ENCODE assay signal across 9 cellular contexts in genomic region chr6:145749632-145750031, GRCh38. TPM values are rescaled to one million over a fixed set of nuclear protein-coding genes. Genes with fewer than 3 reads are reported as not detected.
DNase-seq lines count a peak whose midpoint lies in the region; ATAC-seq, FAIRE-seq and TF ChIP-seq lines count a peak whose summit lies in the region.
"Had no signal": no experiment of that assay in that cellular context is flagged by ENCODE, and none has a peak within 500 bp of the region (broad histone marks: within the 10 kb centered on the region; RNA-seq: fewer than 3 reads in every experiment).

No MANE protein-coding gene starts in this region.

- H3K9ac ChIP-seq in DND-41 (ENCODE audit: low read depth, low read length) = no peak overlapping the region; the same call in 1 of the 2 replicates
- no peak overlapping the region for H3K9ac ChIP-seq in HCT116 (ENCODE audit: low read length)

- POLR2A ChIA-PET in HCT116 (lab: Charles Lee) = interaction anchor here (1.0 kb wide), 1 partner anchor 15 kb away, joined by 4 read pairs; no protein-coding TSS in a partner anchor

- TF ChIP-seq RAD21 in HCT116 (IDR thresholded peaks at IDR 0.05; ENCODE audit: low read depth) = no peak

- H3K36me3 ChIP-seq in DND-41 (ENCODE audit: insufficient read depth, low read length) = no peaks in the 10 kb centered on the region
- no peaks in the 10 kb centered on the region for H3K36me3 ChIP-seq in HCT116 (ENCODE audit: control insufficient read depth in 1 of 2, insufficient read depth in 2 of 2, low read length in 2 of 2)

- no peaks in the 10 kb centered on the region; the same call in 1 of the 2 replicates for H3K9me2 ChIP-seq in HCT116 (ENCODE audit: insufficient read depth)

- RAD21 ChIA-PET in HCT116 (lab: Charles Lee; ENCODE audit: low non-redundant PET in 1 of 2, low total read pairs in 2 of 2, uncharacterized antibody in 2 of 2, unreplicated experiment in 2 of 2) = no interaction called here

- peaks cover 5% of the 10 kb centered on the region for H3K4me1 Mint-ChIP-seq in T-helper 2 cell treated with Interferon-gamma antibody and Interleukin-4, amounts not matched to agents 5 μg/mL and 100 μg/mL, for 36 hours (ENCODE audit: low read depth)
- peaks cover 12% of the 10 kb centered on the region for H3K4me1 Mint-ChIP-seq in activated T-cell treated with anti-CD3 and anti-CD28 coated beads, Interleukin-2, amount 50 U/mL, for 72 hours (ENCODE audit: low read depth)

- H3K4me1 ChIP-seq in DND-41 (ENCODE audit: insufficient read depth, low read length) (peaks cover 16% of the 10 kb centered on the region), HCT116 (ENCODE audit: control insufficient read depth in 1 of 2, insufficient read depth in 2 of 2, low read length in 2 of 2) (peaks cover 6 to 8% of the 10 kb centered on the region in 2 experiments)

- H3K4me3 ChIP-seq in DND-41 (ENCODE audit: low read depth in 1 of 2, low read length in 2 of 2) (no peak overlapping the region), HCT116 (replicated peaks in 1 of 2; ENCODE audit: low read depth in 1 of 2, low read length in 2 of 2) (no peak overlapping the region)

- no peak for TF ChIP-seq POLR2A in HCT116 (IDR thresholded peaks at IDR 0.05; ENCODE audit: borderline replicate concordance, extremely low read depth, insufficient read depth, insufficient read length)

- FAIRE-seq in RCC 7860 (lab: Jason Lieb, UNC) = peak; percentile 30
- FAIRE-seq: GM18507 had no signal

- intact Hi-C loops in HCT116 (cut with micrococcal nuclease) = no loop called here

- no peaks in the 10 kb centered on the region for H3K79me2 ChIP-seq in DND-41 (ENCODE audit: insufficient read depth, low read length)
- no peaks in the 10 kb centered on the region for H3K79me2 ChIP-seq in HCT116 (ENCODE audit: insufficient read depth, low read length)

- peaks cover 6% of the 10 kb centered on the region for H3K9me3 Mint-ChIP-seq in T-helper 2 cell treated with Interferon-gamma antibody and Interleukin-4, amounts not matched to agents 5 μg/mL and 100 μg/mL, for 36 hours
- peaks cover 0 to 6% of the 10 kb centered on the region in 2 donors for H3K9me3 Mint-ChIP-seq in activated T-cell treated with anti-CD3 and anti-CD28 coated beads, Interleukin-2, amount 50 U/mL, for 72 hours

- peak overlapping the region; percentile 24; the same call in 1 of the 2 replicates for H3K27ac ChIP-seq in DND-41 (ENCODE audit: low read length)
- no peak overlapping the region for H3K27ac ChIP-seq in HCT116 (ENCODE audit: low read depth, low read length)

- H2AFZ ChIP-seq in DND-41 (ENCODE audit: low read depth, low read length) (no peak overlapping the region), HCT116 (ENCODE audit: low read depth, low read length, poor library complexity, severe bottlenecking) (peak overlapping the region; percentile 89)

- no peaks in the 10 kb centered on the region for H4K20me1 ChIP-seq in DND-41 (ENCODE audit: insufficient read depth, low read length)
- no peaks in the 10 kb centered on the region for H4K20me1 ChIP-seq in HCT116 (ENCODE audit: insufficient read depth)

- CTCF ChIA-PET in HCT116 (lab: Charles Lee) = no interaction called here

- H3K4me2 ChIP-seq in DND-41 (ENCODE audit: insufficient read depth, low read length) (peak overlapping the region; percentile 47; the same call in 1 of the 2 replicates), HCT116 (ENCODE audit: low read length) (peak overlapping the region; percentile 38)

- BruUV-seq in HCT116 (replicated peaks; lab: Mats Ljungman, UMichigan) = no TSS peak

- ATAC-seq in DND-41 (ENCODE audit: insufficient read depth, low read depth) (peak; percentile 99), HCT116 (peak; percentile 49; the same call in 1 of the 2 replicates), HG03439 (IDR thresholded peaks at IDR 0.05; ENCODE audit: unreplicated experiment) (no peak)
- no peak for ATAC-seq in activated T-cell treated with anti-CD3 and anti-CD28 coated beads, Interleukin-2, amount 50 U/mL, for 72 hours (replicated peaks in 1 of 2)

- H3K36me3 Mint-ChIP-seq in T-helper 2 cell treated with Interferon-gamma antibody and Interleukin-4, amounts not matched to agents 5 μg/mL and 100 μg/mL, for 36 hours (ENCODE audit: low read depth) = no peaks in the 10 kb centered on the region
- no peaks in the 10 kb centered on the region for H3K36me3 Mint-ChIP-seq in activated T-cell treated with anti-CD3 and anti-CD28 coated beads, Interleukin-2, amount 50 U/mL, for 72 hours (ENCODE audit: insufficient read depth in 2 of 2)

- no peaks in the 10 kb centered on the region for H3K27me3 ChIP-seq in DND-41 (ENCODE audit: insufficient read depth, low read length, poor library complexity)
- no peaks in the 10 kb centered on the region for H3K27me3 ChIP-seq in HCT116 (ENCODE audit: insufficient read depth, low read length)

- no peak overlapping the region for H3K4me3 Mint-ChIP-seq in T-helper 2 cell treated with Interferon-gamma antibody and Interleukin-4, amounts not matched to agents 5 μg/mL and 100 μg/mL, for 36 hours
- H3K4me3 Mint-ChIP-seq in activated T-cell treated with anti-CD3 and anti-CD28 coated beads, Interleukin-2, amount 50 U/mL, for 72 hours = no peak overlapping the region

- DNase-seq in DND-41 = peak; percentile 30
- no peak for DNase-seq in HCT116 (ENCODE audit: low read depth, low spot score)
- peak; percentile 57 for DNase-seq in RCC 7860 (ENCODE audit: low spot score)
- DNase-seq in inferior parietal cortex (ENCODE audit: extremely low spot score) = peak; percentile 22
- DNase-seq in T-helper 2 cell treated with Interferon-gamma antibody and Interleukin-4, amounts not matched to agents 5 μg/mL and 100 μg/mL, for 36 hours (ENCODE audit: low spot score) = no peak
- DNase-seq in activated T-cell treated with anti-CD3 and anti-CD28 coated beads, Interleukin-2, amount 50 U/mL, for 72 hours = no peak
- no peak for DNase-seq in activated naive CD4-positive, alpha-beta T cell treated with anti-CD3 and anti-CD28 coated beads, Interleukin-2, amount 50 U/mL, for 16 hours

- TF ChIP-seq CTCF in DND-41 (IDR thresholded peaks at IDR 0.05; ENCODE audit: borderline replicate concordance, extremely low read depth, low read length, poor library complexity, severe bottlenecking) (no peak), HCT116 (IDR thresholded peaks at IDR 0.05 in 2 of 3, conservative IDR thresholded peaks at IDR 0.05 in 1 of 3; ENCODE audit: borderline replicate concordance in 1 of 3, insufficient read depth in 1 of 3, low read depth in 2 of 3, low read length in 2 of 3) (no peak)

- H3K9me3 ChIP-seq in DND-41 (ENCODE audit: insufficient read depth, low read length, severe bottlenecking) (no peaks in the 10 kb centered on the region), HCT116 (ENCODE audit: control insufficient read depth in 1 of 2, insufficient read depth in 1 of 2, low read depth in 1 of 2, low read length in 2 of 2) (no peaks in the 10 kb centered on the region)

- no peaks in the 10 kb centered on the region for H3K27me3 Mint-ChIP-seq in T-helper 2 cell treated with Interferon-gamma antibody and Interleukin-4, amounts not matched to agents 5 μg/mL and 100 μg/mL, for 36 hours (ENCODE audit: low read depth)
- peaks cover 5% of the 10 kb centered on the region for H3K27me3 Mint-ChIP-seq in activated T-cell treated with anti-CD3 and anti-CD28 coated beads, Interleukin-2, amount 50 U/mL, for 72 hours (ENCODE audit: low read depth)

- no peak overlapping the region for H3K27ac Mint-ChIP-seq in T-helper 2 cell treated with Interferon-gamma antibody and Interleukin-4, amounts not matched to agents 5 μg/mL and 100 μg/mL, for 36 hours
- H3K27ac Mint-ChIP-seq in activated T-cell treated with anti-CD3 and anti-CD28 coated beads, Interleukin-2, amount 50 U/mL, for 72 hours = no peak overlapping the region

TF ChIP-seq in HCT116, 20 proteins besides CTCF, POLR2A, EP300 and RAD21 (continues in another document):
- TF ChIP-seq CBX3 (IDR thresholded peaks at IDR 0.05; ENCODE audit: low read depth) (no peak), ZNF274 (IDR thresholded peaks at IDR 0.05; ENCODE audit: low read depth, low read length) (no peak), ELF1 (IDR thresholded peaks at IDR 0.05; ENCODE audit: borderline replicate concordance, low read depth) (no peak), SIN3A (IDR thresholded peaks at IDR 0.05; ENCODE audit: low read depth) (no peak), FOSL1 (IDR thresholded peaks at IDR 0.05; ENCODE audit: low read depth) (no peak), SP1 (IDR thresholded peaks at IDR 0.05; ENCODE audit: low read depth) (no peak), EZH2 (IDR thresholded peaks at IDR 0.05) (no peak), REST (IDR thresholded peaks at IDR 0.05; ENCODE audit: low read depth) (no peak)

RNA-seq across cellular contexts. Expression of gene EPM2A, which starts 14.3 kb away (rescaled TPM):
- total RNA-seq in HCT116 (2021; ENCODE audit: unreplicated experiment) = 6.4 TPM
- 2.8 and 5.6 TPM in 2 replicates for polyA plus RNA-seq in HCT116 (2012)
- total RNA-seq in activated T-cell treated with anti-CD3 and anti-CD28 coated beads, Interleukin-2, amount 50 U/mL, for 72 hours = 10 to 100 TPM; 11.6 to 13.6 TPM

Comparison
In these comparisons a context has a peak if more than half of its experiments do, and no peak if none do; other contexts are left out.
1. ATAC-seq: peak in DND-41 (single experiment) and HCT116 (single experiment); none in HG03439 (single experiment) and activated T-cell treated with anti-CD3 and anti-CD28 coated beads, Interleukin-2, amount 50 U/mL, for 72 hours (0 of 2).
2. DNase-seq: peak in DND-41 (single experiment), RCC 7860 (single experiment) and inferior parietal cortex (single experiment); none in HCT116 (single experiment), T-helper 2 cell treated with Interferon-gamma antibody and Interleukin-4, amounts not matched to agents 5 μg/mL and 100 μg/mL, for 36 hours (single experiment), activated T-cell treated with anti-CD3 and anti-CD28 coated beads, Interleukin-2, amount 50 U/mL, for 72 hours (0 of 2) and activated naive CD4-positive, alpha-beta T cell treated with anti-CD3 and anti-CD28 coated beads, Interleukin-2, amount 50 U/mL, for 16 hours (single experiment).